ENCODE assay signal across 32 cellular contexts in genomic region chr13:36293497-36293896, GRCh38. TPM values are rescaled to one million over a fixed set of nuclear protein-coding genes. Genes with fewer than 3 reads are reported as not detected.
"Had no signal": no experiment of that assay in that cellular context is flagged by ENCODE, and none has a peak within 500 bp of the region (broad histone marks: within the 10 kb centered on the region; RNA-seq: fewer than 3 reads in every experiment).

No MANE protein-coding gene starts in this region.

- H3K36me3 Mint-ChIP-seq: activated naive CD4-positive, alpha-beta T cell treated with anti-CD3 and anti-CD28 coated beads, Interleukin-2, amount 10 ng/mL, durations not matched to agents 7 days and 5 days; activated naive CD8-positive, alpha-beta T cell treated with anti-CD3 and anti-CD28 coated beads, Interleukin-2, amount 10 ng/mL, durations not matched to agents 7 days and 5 days; brain had no signal

- ATAC-seq: activated CD4-positive, CD25-positive, alpha-beta regulatory T cell treated with anti-CD3 and anti-CD28 coated beads, Interleukin-2, amount 50 U/mL, for 24 hours; activated naive CD4-positive, alpha-beta T cell treated with anti-CD3 and anti-CD28 coated beads, Interleukin-2, amount 50 U/mL, for 72 hours; activated T-cell treated with anti-CD3 and anti-CD28 coated beads, Interleukin-2, amount 50 U/mL, for 72 hours; esophagus mucosa; T-helper 17 cell had no signal

- H3K4me3 Mint-ChIP-seq: activated B cell treated with CpG ODN at 0.5 μM for 24 hours; activated CD4-positive, alpha-beta memory T cell treated with anti-CD3 and anti-CD28 coated beads, Interleukin-2, amount 10 ng/mL, durations not matched to agents 7 days and 5 days; activated naive CD4-positive, alpha-beta T cell treated with anti-CD3 and anti-CD28 coated beads, Interleukin-2, amount 10 ng/mL, durations not matched to agents 7 days and 5 days; activated naive CD8-positive, alpha-beta T cell treated with anti-CD3 and anti-CD28 coated beads, Interleukin-2, amount 10 ng/mL, durations not matched to agents 7 days and 5 days; activated T-cell treated with anti-CD3 and anti-CD28 coated beads, Interleukin-2, amount 50 U/mL, for 24 hours; activated T-cell treated with anti-CD3 and anti-CD28 coated beads, Interleukin-2, amount 50 U/mL, for 72 hours; brain; T-helper 17 cell; T-helper 2 cell treated with Interferon-gamma antibody and Interleukin-4, amounts not matched to agents 5 μg/mL and 100 μg/mL, for 36 hours had no signal

- H3K36me3 ChIP-seq: ascending aorta, breast epithelium, cardiac muscle cell, colonic mucosa had no signal

- H3K4me3 ChIP-seq: ascending aorta, breast epithelium, cardiac muscle cell, colonic mucosa had no signal

- H3K9me3 ChIP-seq: ascending aorta, colonic mucosa had no signal

- H3K9me3 Mint-ChIP-seq: activated naive CD4-positive, alpha-beta T cell treated with anti-CD3 and anti-CD28 coated beads, Interleukin-2, amount 50 U/mL, for 72 hours had no signal

- FAIRE-seq: endometrium, frontal cortex had no signal

- H3K4me1 ChIP-seq: ascending aorta, breast epithelium, colonic mucosa had no signal

- H3K27ac ChIP-seq: ascending aorta, breast epithelium, cardiac muscle cell, colonic mucosa, WERI-Rb-1 had no signal

- DNase-seq: activated B cell treated with CpG ODN at 0.5 μM for 24 hours; activated CD4-positive, alpha-beta memory T cell treated with anti-CD3 and anti-CD28 coated beads, Interleukin-2, amount 10 ng/mL, durations not matched to agents 7 days and 5 days; activated CD4-positive, alpha-beta T cell treated with anti-CD3 and anti-CD28 coated beads for 48 hours; activated CD4-positive, alpha-beta T cell treated with anti-CD3 and anti-CD28 coated beads, Interleukin-2, amount 50 U/mL, for 4 hours; activated CD8-positive, alpha-beta memory T cell treated with anti-CD3 and anti-CD28 coated beads, Interleukin-2, amount 50 U/mL, for 48 hours; activated gamma-delta T cell; activated naive CD4-positive, alpha-beta T cell; activated naive CD4-positive, alpha-beta T cell treated with anti-CD3 and anti-CD28 coated beads, Interleukin-2, amount 10 ng/mL, durations not matched to agents 7 days and 5 days; activated naive CD8-positive, alpha-beta T cell treated with anti-CD3 and anti-CD28 coated beads, Interleukin-2, amount 10 ng/mL, durations not matched to agents 7 days and 5 days; activated T-cell treated with anti-CD3 and anti-CD28 coated beads for 4 hours; activated T-cell treated with anti-CD3 and anti-CD28 coated beads, Interleukin-2, amount 50 U/mL, for 24 hours; activated T-cell treated with anti-CD3 and anti-CD28 coated beads, Interleukin-2, amount 50 U/mL, for 72 hours; central memory CD4-positive, alpha-beta T cell; cerebellar nuclear complex; colonic mucosa; effector CD8-positive, alpha-beta T cell; foreskin fibroblast; head of caudate nucleus; T-helper 1 cell; T-helper 17 cell; T1000; WERI-Rb-1 had no signal

- H3K27me3 ChIP-seq: ascending aorta, breast epithelium, cardiac muscle cell had no signal

- H3K27ac Mint-ChIP-seq: activated B cell treated with CpG ODN at 0.5 μM for 24 hours; activated CD4-positive, alpha-beta memory T cell treated with anti-CD3 and anti-CD28 coated beads, Interleukin-2, amount 10 ng/mL, durations not matched to agents 7 days and 5 days; activated naive CD4-positive, alpha-beta T cell treated with anti-CD3 and anti-CD28 coated beads, Interleukin-2, amount 10 ng/mL, durations not matched to agents 7 days and 5 days; activated naive CD4-positive, alpha-beta T cell treated with anti-CD3 and anti-CD28 coated beads, Interleukin-2, amount 50 U/mL, for 72 hours; activated naive CD8-positive, alpha-beta T cell treated with anti-CD3 and anti-CD28 coated beads, Interleukin-2, amount 10 ng/mL, durations not matched to agents 7 days and 5 days; activated T-cell treated with anti-CD3 and anti-CD28 coated beads, Interleukin-2, amount 50 U/mL, for 24 hours; activated T-cell treated with anti-CD3 and anti-CD28 coated beads, Interleukin-2, amount 50 U/mL, for 72 hours; brain; T-helper 17 cell; T-helper 2 cell treated with Interferon-gamma antibody and Interleukin-4, amounts not matched to agents 5 μg/mL and 100 μg/mL, for 36 hours had no signal

RNA-seq across cellular contexts. Expression of gene CCDC169, which starts 4.1 kb away (rescaled TPM):
- total RNA-seq: activated naive CD8-positive, alpha-beta T cell treated with anti-CD3 and anti-CD28 coated beads, Interleukin-2, amount 10 ng/mL, durations not matched to agents 7 days and 5 days; T-helper 17 cell had no signal
